8 cellular contexts compared by ENCODE assay signal in the genomic region with DNA sequence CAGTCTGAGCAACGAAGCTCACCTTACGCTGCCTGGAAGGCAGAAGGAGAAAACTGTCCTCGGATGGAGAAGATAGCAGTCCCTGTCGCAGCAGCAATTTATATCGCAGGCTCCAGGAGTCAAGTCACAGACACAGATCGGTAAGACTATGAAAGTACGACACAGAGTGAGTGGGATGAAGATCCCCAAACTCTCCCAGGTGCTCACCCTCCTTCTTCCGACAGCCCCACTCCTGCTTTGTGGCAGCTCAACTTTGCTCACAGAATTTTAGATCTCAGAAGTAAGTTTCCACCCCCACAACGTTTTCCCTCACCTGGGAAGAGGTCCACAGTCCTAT. TPM values are rescaled to one million over a fixed set of nuclear protein-coding genes. Genes with fewer than 3 reads are reported as not detected.
DNase-seq lines count a peak whose midpoint lies in the region; ATAC-seq and TF ChIP-seq lines count a peak whose summit lies in the region.

No MANE protein-coding gene starts in this region.

- H3K36me3 ChIP-seq in RWPE2 (ENCODE audit: low read depth) (peaks cover 40% of the 10 kb centered on the region), osteoblast (ENCODE audit: insufficient read depth, low read length) (peaks cover 17% of the 10 kb centered on the region)

- H3K4me2 ChIP-seq in osteoblast (ENCODE audit: insufficient read depth, low read length): peak overlapping the region; percentile 89

- no peak for DNase-seq in RWPE2 (ENCODE audit: low spot score)
- DNase-seq in erythroblast (lab: John Stamatoyannopoulos, UW): peak; percentile 55 to 66
- DNase-seq in osteoblast (ENCODE audit: insufficient read length, low spot score, missing footprints): no peak
- no peak for DNase-seq in GM20000 (ENCODE audit: low spot score)
- no peak for DNase-seq in GM19240 (ENCODE audit: insufficient read length, low spot score)

- no peaks in the 10 kb centered on the region for H3K27me3 ChIP-seq in RWPE2 (ENCODE audit: insufficient read depth, poor library complexity, severe bottlenecking)
- no peaks in the 10 kb centered on the region for H3K27me3 ChIP-seq in osteoblast (ENCODE audit: insufficient read depth, low read length)

- H3K27ac ChIP-seq in RWPE2 (ENCODE audit: poor library complexity, severe bottlenecking) (no peak overlapping the region), osteoblast (ENCODE audit: low read depth, low read length) (peak overlapping the region; percentile 86)

- H3K9me3 ChIP-seq in RWPE2 (ENCODE audit: severe bottlenecking): no peaks in the 10 kb centered on the region
- no peaks in the 10 kb centered on the region for H3K9me3 ChIP-seq in osteoblast (ENCODE audit: low read depth, low read length)

- no peak for TF ChIP-seq CTCF in RWPE2 (IDR thresholded peaks at IDR 0.05; ENCODE audit: poor library complexity, severe bottlenecking)
- TF ChIP-seq CTCF in osteoblast (IDR thresholded peaks at IDR 0.05; ENCODE audit: extremely low read depth, low read depth, low read length): no peak
- no peak for TF ChIP-seq CTCF in GM20000 (IDR thresholded peaks at IDR 0.05; ENCODE audit: extremely low read depth, missing control alignments)

- peaks cover 41% of the 10 kb centered on the region for H3K79me2 ChIP-seq in osteoblast (ENCODE audit: insufficient read depth, low read length)

- peaks cover 3% of the 10 kb centered on the region for H3K4me1 ChIP-seq in RWPE2 (ENCODE audit: insufficient read depth, poor library complexity, severe bottlenecking)
- H3K4me1 ChIP-seq in osteoblast (ENCODE audit: insufficient read depth, low read length): peaks cover 12% of the 10 kb centered on the region

- ATAC-seq in GM21528 (IDR thresholded peaks at IDR 0.05; ENCODE audit: low FRiP score, unreplicated experiment): peak; percentile 2
- peak; percentile 4; the same call in 2 of the 3 replicates for ATAC-seq in RWPE2 (ENCODE audit: low read depth)
- no peak for ATAC-seq in HG03520 (IDR thresholded peaks at IDR 0.05; ENCODE audit: unreplicated experiment)
- no peak for ATAC-seq in GM21367 (IDR thresholded peaks at IDR 0.05; ENCODE audit: unreplicated experiment)

- H2AFZ ChIP-seq in osteoblast (ENCODE audit: low read length): peak overlapping the region; percentile 96

- no peak for TF ChIP-seq POLR2A in erythroblast (IDR thresholded peaks at IDR 0.05; ENCODE audit: low read length)

- H3K4me3 ChIP-seq in RWPE2 (ENCODE audit: severe bottlenecking): peak overlapping the region; percentile 58
- peak overlapping the region; percentile 88 for H3K4me3 ChIP-seq in osteoblast (ENCODE audit: insufficient read depth, low read length)

- no peaks in the 10 kb centered on the region for H4K20me1 ChIP-seq in osteoblast (ENCODE audit: insufficient read depth, low read length)

RNA-seq across cellular contexts. Expression of a gene that starts 0.4 kb away (rescaled TPM):
- 34.4 and 44.2 TPM in 2 replicates for total RNA-seq in osteoblast

RNA-seq across cellular contexts. Expression of a gene that starts 36.8 kb away (rescaled TPM):
- total RNA-seq in osteoblast: 93.1 and 98.4 TPM in 2 replicates

Comparison
In these comparisons a context has a peak if more than half of its experiments do, and no peak if none do; other contexts are left out.
1. ATAC-seq: peak in GM21528 (single experiment) and RWPE2 (single experiment); none in HG03520 (single experiment) and GM21367 (single experiment).
2. DNase-seq: peak in erythroblast (2 of 2); none in RWPE2 (single experiment), osteoblast (single experiment), GM20000 (single experiment) and GM19240 (single experiment).